Comparison of ENCODE assay signal across 16 cellular contexts in genomic region chr2:191220671-191221070, GRCh38. TPM values are rescaled to one million over a fixed set of nuclear protein-coding genes. Genes with fewer than 3 reads are reported as not detected.
DNase-seq lines count a peak whose midpoint lies in the region; ATAC-seq and TF ChIP-seq lines count a peak whose summit lies in the region.
"Had no signal": no experiment of that assay in that cellular context is flagged by ENCODE, and none has a peak within 500 bp of the region (broad histone marks: within the 10 kb centered on the region; RNA-seq: fewer than 3 reads in every experiment).

No MANE protein-coding gene starts in this region.

- H2AFZ ChIP-seq in GM23338 = no peak overlapping the region

- ATAC-seq in GM18868 (IDR thresholded peaks at IDR 0.05; ENCODE audit: unreplicated experiment) (peak; percentile 53), GM21723 (IDR thresholded peaks at IDR 0.05; ENCODE audit: unreplicated experiment) (peak; percentile 67), HG03159 (IDR thresholded peaks at IDR 0.05; ENCODE audit: unreplicated experiment) (peak; percentile 62), RWPE2 (ENCODE audit: low read depth) (no peak), GM23338 (no peak)
- ATAC-seq: HCT116 had no signal

- H3K27me3 Mint-ChIP-seq in GM23338 (ENCODE audit: insufficient read depth, low read depth, poor library complexity) = no peaks in the 10 kb centered on the region
- H3K27me3 Mint-ChIP-seq: activated T-cell treated with anti-CD3 and anti-CD28 coated beads, Interleukin-2, amount 50 U/mL, for 24 hours had no signal

- DNase-seq in RWPE2 (ENCODE audit: low spot score) (no peak), NCI-H1930 (lab: John Stamatoyannopoulos, UW) (no peak), activated gamma-delta T cell (lab: John Stamatoyannopoulos, UW) (no peak), SHP77 (lab: John Stamatoyannopoulos, UW) (no peak), GM23338 (ENCODE audit: low spot score) (no peak)
- DNase-seq: activated T-cell treated with anti-CD3 and anti-CD28 coated beads, Interleukin-2, amount 50 U/mL, for 24 hours; amygdala; KG1; NCI-H2227 treated with DMSO at 0.1 percent for 48 hours; occipital lobe; SHP77 treated with DMSO at 0.1 percent for 48 hours; spleen had no signal

- no peaks in the 10 kb centered on the region for H3K79me2 ChIP-seq in GM23338 (replicated peaks; ENCODE audit: insufficient read depth)

- H3K4me1 ChIP-seq in RWPE2 (ENCODE audit: insufficient read depth, poor library complexity, severe bottlenecking) (peaks cover 43% of the 10 kb centered on the region), GM23338 (ENCODE audit: insufficient read depth) (peaks cover 8% of the 10 kb centered on the region)

- H3K4me2 ChIP-seq in GM23338 = no peak overlapping the region

- H3K27ac ChIP-seq in RWPE2 (ENCODE audit: poor library complexity, severe bottlenecking) (peak overlapping the region; percentile 96), GM23338 (ENCODE audit: low read depth) (no peak overlapping the region)
- H3K27ac ChIP-seq: spleen had no signal

- no peaks in the 10 kb centered on the region for H3F3A ChIP-seq in GM23338 (replicated peaks; ENCODE audit: low read depth)

- H3K9me2 ChIP-seq in GM23338 (ENCODE audit: insufficient read depth) = no peaks in the 10 kb centered on the region

- H3K27ac Mint-ChIP-seq in GM23338 = no peak overlapping the region
- H3K27ac Mint-ChIP-seq: activated T-cell treated with anti-CD3 and anti-CD28 coated beads, Interleukin-2, amount 50 U/mL, for 24 hours had no signal

- TF ChIP-seq CTCF in RWPE2 (IDR thresholded peaks at IDR 0.05; ENCODE audit: poor library complexity, severe bottlenecking) (no peak), GM23338 (conservative IDR thresholded peaks at IDR 0.05; ENCODE audit: low read depth in 2 of 2) (no peak)

- H3K36me3 Mint-ChIP-seq in GM23338 (ENCODE audit: low read depth) = no peaks in the 10 kb centered on the region

- no peaks in the 10 kb centered on the region for H3K9me3 ChIP-seq in RWPE2 (ENCODE audit: severe bottlenecking)
- H3K9me3 ChIP-seq: spleen had no signal

- H3K4me3 ChIP-seq in RWPE2 (ENCODE audit: severe bottlenecking) (no peak overlapping the region), GM23338 (no peak overlapping the region)
- H3K4me3 ChIP-seq: spleen had no signal

- no peak overlapping the region for H3K4me3 Mint-ChIP-seq in GM23338
- H3K4me3 Mint-ChIP-seq: activated T-cell treated with anti-CD3 and anti-CD28 coated beads, Interleukin-2, amount 50 U/mL, for 24 hours had no signal

- H3K27me3 ChIP-seq in RWPE2 (ENCODE audit: insufficient read depth, poor library complexity, severe bottlenecking) (no peaks in the 10 kb centered on the region), GM23338 (ENCODE audit: insufficient read depth) (no peaks in the 10 kb centered on the region)
- H3K27me3 ChIP-seq: spleen had no signal

- no peaks in the 10 kb centered on the region for H3K9me3 Mint-ChIP-seq in GM23338

- H3K4me1 Mint-ChIP-seq in GM23338 = peaks cover 20% of the 10 kb centered on the region

- H3K36me3 ChIP-seq in RWPE2 (ENCODE audit: low read depth) = no peaks in the 10 kb centered on the region
- no peaks in the 10 kb centered on the region for H3K36me3 ChIP-seq in GM23338 (ENCODE audit: insufficient read depth)
- H3K36me3 ChIP-seq: spleen had no signal

- H4K20me1 ChIP-seq in GM23338 (replicated peaks; ENCODE audit: insufficient read depth) = no peaks in the 10 kb centered on the region

TF ChIP-seq in GM23338, 12 proteins besides CTCF, POLR2A, EP300 and RAD21 (continues in another document):
- no peak for TF ChIP-seq ZNF462 (CRISPR knock-in tag; IDR thresholded peaks at IDR 0.05)
- no peak for TF ChIP-seq ZNF114 (CRISPR knock-in tag; IDR thresholded peaks at IDR 0.05)
- TF ChIP-seq JUNB (IDR thresholded peaks at IDR 0.05; ENCODE audit: unreplicated experiment) = no peak
- TF ChIP-seq POLR2AphosphoS5 (IDR thresholded peaks at IDR 0.05; ENCODE audit: low read depth) = no peak
- TF ChIP-seq CREB1 (CRISPR knock-in tag; IDR thresholded peaks at IDR 0.05; ENCODE audit: low read depth) = no peak
- TF ChIP-seq EZH2phosphoT487 (IDR thresholded peaks at IDR 0.05; ENCODE audit: unreplicated experiment) = no peak
- no peak for TF ChIP-seq REST (IDR thresholded peaks at IDR 0.05; ENCODE audit: unreplicated experiment)
- TF ChIP-seq EZH2 (IDR thresholded peaks at IDR 0.05; ENCODE audit: low read depth, unreplicated experiment) = no peak
- TF ChIP-seq ZNF331 (CRISPR knock-in tag; IDR thresholded peaks at IDR 0.05; ENCODE audit: low read depth) = no peak

RNA-seq across cellular contexts. Expression of gene MYO1B, which starts 24.5 kb away (rescaled TPM):
- 60.4 and 70.6 TPM in 2 replicates for total RNA-seq in GM23338 (2014; rRNA removed; shearing (Covaris generic))
- 20.0 and 26.4 TPM in 2 replicates for polyA plus RNA-seq in GM23338 (2016; fragmentation: Nextera tagmentation; extraction: Ambion mirVana)

Comparison
In these comparisons a context has a peak if more than half of its experiments do, and no peak if none do; other contexts are left out.
1. ATAC-seq: peak in GM18868 (single experiment), GM21723 (single experiment) and HG03159 (single experiment); none in RWPE2 (single experiment) and GM23338 (single experiment).